Comparison of ENCODE assay signal across 1 cellular context in the genomic region with DNA sequence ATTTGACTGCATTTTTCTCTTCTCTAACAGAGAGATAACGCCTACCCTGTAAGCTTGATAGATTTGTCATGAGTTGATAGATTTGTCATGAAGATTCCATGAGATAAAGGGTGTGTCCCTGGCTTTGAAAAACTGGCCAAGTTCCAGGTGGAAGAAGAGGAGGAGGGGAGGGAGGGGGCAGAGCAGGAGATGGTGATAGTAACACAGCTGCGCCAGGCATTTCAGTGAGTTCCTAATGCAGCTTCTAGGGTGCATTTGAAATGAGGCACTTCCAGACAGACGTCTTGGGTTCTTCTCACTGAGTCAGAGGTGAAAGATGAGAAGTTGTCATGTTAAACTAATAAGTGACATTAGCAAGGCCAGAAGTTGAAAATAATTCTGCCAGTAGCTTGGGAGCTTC.
TF ChIP-seq lines count a peak whose summit lies in the region.

No MANE protein-coding gene starts in this region.

TF ChIP-seq in K562, 482 proteins besides CTCF, POLR2A, EP300 and RAD21 (continued from another document):
- TF ChIP-seq, protein P1, sequence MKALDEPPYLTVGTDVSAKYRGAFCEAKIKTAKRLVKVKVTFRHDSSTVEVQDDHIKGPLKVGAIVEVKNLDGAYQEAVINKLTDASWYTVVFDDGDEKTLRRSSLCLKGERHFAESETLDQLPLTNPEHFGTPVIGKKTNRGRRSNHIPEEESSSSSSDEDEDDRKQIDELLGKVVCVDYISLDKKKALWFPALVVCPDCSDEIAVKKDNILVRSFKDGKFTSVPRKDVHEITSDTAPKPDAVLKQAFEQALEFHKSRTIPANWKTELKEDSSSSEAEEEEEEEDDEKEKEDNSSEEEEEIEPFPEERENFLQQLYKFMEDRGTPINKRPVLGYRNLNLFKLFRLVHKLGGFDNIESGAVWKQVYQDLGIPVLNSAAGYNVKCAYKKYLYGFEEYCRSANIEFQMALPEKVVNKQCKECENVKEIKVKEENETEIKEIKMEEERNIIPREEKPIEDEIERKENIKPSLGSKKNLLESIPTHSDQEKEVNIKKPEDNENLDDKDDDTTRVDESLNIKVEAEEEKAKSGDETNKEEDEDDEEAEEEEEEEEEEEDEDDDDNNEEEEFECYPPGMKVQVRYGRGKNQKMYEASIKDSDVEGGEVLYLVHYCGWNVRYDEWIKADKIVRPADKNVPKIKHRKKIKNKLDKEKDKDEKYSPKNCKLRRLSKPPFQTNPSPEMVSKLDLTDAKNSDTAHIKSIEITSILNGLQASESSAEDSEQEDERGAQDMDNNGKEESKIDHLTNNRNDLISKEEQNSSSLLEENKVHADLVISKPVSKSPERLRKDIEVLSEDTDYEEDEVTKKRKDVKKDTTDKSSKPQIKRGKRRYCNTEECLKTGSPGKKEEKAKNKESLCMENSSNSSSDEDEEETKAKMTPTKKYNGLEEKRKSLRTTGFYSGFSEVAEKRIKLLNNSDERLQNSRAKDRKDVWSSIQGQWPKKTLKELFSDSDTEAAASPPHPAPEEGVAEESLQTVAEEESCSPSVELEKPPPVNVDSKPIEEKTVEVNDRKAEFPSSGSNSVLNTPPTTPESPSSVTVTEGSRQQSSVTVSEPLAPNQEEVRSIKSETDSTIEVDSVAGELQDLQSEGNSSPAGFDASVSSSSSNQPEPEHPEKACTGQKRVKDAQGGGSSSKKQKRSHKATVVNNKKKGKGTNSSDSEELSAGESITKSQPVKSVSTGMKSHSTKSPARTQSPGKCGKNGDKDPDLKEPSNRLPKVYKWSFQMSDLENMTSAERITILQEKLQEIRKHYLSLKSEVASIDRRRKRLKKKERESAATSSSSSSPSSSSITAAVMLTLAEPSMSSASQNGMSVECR (CRISPR knock-in tag; IDR thresholded peaks at IDR 0.05), result no peak
- 0 out of 2 replicates have a peak, but pooled peaks have one; percentile 30 for TF ChIP-seq DPF2 (IDR thresholded peaks at IDR 0.05)
- no peak for TF ChIP-seq ZNF280B (CRISPR knock-in tag; IDR thresholded peaks at IDR 0.05)
- peak; percentile 52 to 62 for TF ChIP-seq NRF1 (conservative IDR thresholded peaks at IDR 0.05 in 1 of 2, IDR thresholded peaks at IDR 0.05 in 1 of 2)
- peak; percentile 23 for TF ChIP-seq CBFA2T3 (IDR thresholded peaks at IDR 0.05)
- no peak for TF ChIP-seq HOMEZ (CRISPR knock-in tag; IDR thresholded peaks at IDR 0.05)
- 0 out of 2 replicates have a peak, but pooled peaks have one; percentile 7 for TF ChIP-seq JUND (IDR thresholded peaks at IDR 0.05; ENCODE audit: borderline replicate concordance, low read depth, low read length)
- TF ChIP-seq JUND (tag; IDR thresholded peaks at IDR 0.05; ENCODE audit: borderline replicate concordance, low read depth, low read length), result no peak
- no peak for TF ChIP-seq RFX7 (CRISPR knock-in tag; IDR thresholded peaks at IDR 0.05)
- TF ChIP-seq, protein P2, sequence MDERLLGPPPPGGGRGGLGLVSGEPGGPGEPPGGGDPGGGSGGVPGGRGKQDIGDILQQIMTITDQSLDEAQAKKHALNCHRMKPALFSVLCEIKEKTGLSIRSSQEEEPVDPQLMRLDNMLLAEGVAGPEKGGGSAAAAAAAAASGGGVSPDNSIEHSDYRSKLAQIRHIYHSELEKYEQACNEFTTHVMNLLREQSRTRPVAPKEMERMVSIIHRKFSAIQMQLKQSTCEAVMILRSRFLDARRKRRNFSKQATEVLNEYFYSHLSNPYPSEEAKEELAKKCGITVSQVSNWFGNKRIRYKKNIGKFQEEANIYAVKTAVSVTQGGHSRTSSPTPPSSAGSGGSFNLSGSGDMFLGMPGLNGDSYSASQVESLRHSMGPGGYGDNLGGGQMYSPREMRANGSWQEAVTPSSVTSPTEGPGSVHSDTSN (CRISPR knock-in tag; IDR thresholded peaks at IDR 0.05; ENCODE audit: low read depth), result no peak
- TF ChIP-seq, protein P2 (tag; conservative IDR thresholded peaks at IDR 0.05; ENCODE audit: low read depth), result peak; percentile 84
- 0 out of 2 replicates have a peak, but pooled peaks have one; percentile 11 for TF ChIP-seq FOXM1 (IDR thresholded peaks at IDR 0.05; ENCODE audit: low read depth)
- no peak for TF ChIP-seq FOXM1 (CRISPR knock-in tag; IDR thresholded peaks at IDR 0.05; ENCODE audit: low read depth)
- TF ChIP-seq ARID1B (IDR thresholded peaks at IDR 0.05), result peak; percentile 44
- TF ChIP-seq HNRNPUL1 (IDR thresholded peaks at IDR 0.05; ENCODE audit: low read length), result no peak
- no peak for TF ChIP-seq TAF15 (IDR thresholded peaks at IDR 0.05; ENCODE audit: low read depth, low read length)
- TF ChIP-seq TEAD1 (CRISPR knock-in tag; IDR thresholded peaks at IDR 0.05), result 0 out of 4 replicates have a peak, but pooled peaks of 1 of the 2 experiments have one; percentile 43
- TF ChIP-seq NBN (IDR thresholded peaks at IDR 0.05; ENCODE audit: low read depth), result peak; percentile 30; the same call in 1 of the 2 replicates
- no peak for TF ChIP-seq SNRNP70 (optimal IDR thresholded peaks at IDR 0.05; ENCODE audit: low read depth, low read length)
- TF ChIP-seq CTBP1 (IDR thresholded peaks at IDR 0.05; ENCODE audit: borderline replicate concordance), result peak; percentile 63
- TF ChIP-seq SMC3 (conservative IDR thresholded peaks at IDR 0.05; ENCODE audit: insufficient read depth, low read depth, low read length), result no peak
- no peak for TF ChIP-seq ATF7 (IDR thresholded peaks at IDR 0.05)
- TF ChIP-seq CTCFL (IDR thresholded peaks at IDR 0.05; ENCODE audit: borderline replicate concordance, insufficient read depth, low read depth, low read length, poor library complexity, severe bottlenecking), result no peak
- TF ChIP-seq, protein P3, sequence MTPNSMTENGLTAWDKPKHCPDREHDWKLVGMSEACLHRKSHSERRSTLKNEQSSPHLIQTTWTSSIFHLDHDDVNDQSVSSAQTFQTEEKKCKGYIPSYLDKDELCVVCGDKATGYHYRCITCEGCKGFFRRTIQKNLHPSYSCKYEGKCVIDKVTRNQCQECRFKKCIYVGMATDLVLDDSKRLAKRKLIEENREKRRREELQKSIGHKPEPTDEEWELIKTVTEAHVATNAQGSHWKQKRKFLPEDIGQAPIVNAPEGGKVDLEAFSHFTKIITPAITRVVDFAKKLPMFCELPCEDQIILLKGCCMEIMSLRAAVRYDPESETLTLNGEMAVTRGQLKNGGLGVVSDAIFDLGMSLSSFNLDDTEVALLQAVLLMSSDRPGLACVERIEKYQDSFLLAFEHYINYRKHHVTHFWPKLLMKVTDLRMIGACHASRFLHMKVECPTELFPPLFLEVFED (CRISPR knock-in tag; conservative IDR thresholded peaks at IDR 0.05), result 0 out of 2 replicates have a peak, but pooled peaks have one; percentile 51
